2 cellular contexts compared by ENCODE assay signal in the genomic region with DNA sequence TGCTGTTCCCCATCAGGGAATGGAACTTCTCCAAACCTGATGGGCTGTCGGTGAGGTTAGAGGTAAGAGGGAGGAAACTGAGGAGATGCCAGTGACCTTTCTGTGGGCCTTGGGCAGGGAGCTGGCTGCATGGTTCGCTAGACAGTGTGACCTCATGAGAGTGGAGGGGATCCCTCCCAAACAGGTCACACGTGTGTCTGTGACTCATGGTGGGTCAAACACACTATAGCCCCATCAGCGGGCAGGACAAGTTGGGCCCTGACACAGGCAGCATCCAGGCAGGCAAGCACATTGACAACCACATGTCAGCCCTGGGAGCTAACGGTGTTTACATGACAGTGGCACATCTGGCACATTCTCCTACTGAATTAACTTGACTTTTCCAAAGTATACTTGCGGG.
A peak's percentile ranks its signal among the peaks of the same experiment; 100 is the strongest.
TF ChIP-seq lines count a peak whose summit lies in the region.

No MANE protein-coding gene starts in this region.

TF ChIP-seq in HepG2, 621 proteins besides CTCF, POLR2A, EP300 and RAD21:
- TF ChIP-seq ZNF253 (CRISPR knock-in tag; IDR thresholded peaks at IDR 0.05; ENCODE audit: borderline replicate concordance) (no peak), MNT (IDR thresholded peaks at IDR 0.05) (0 out of 2 replicates have a peak, but pooled peaks have one; percentile 11)
- TF ChIP-seq, protein P1, sequence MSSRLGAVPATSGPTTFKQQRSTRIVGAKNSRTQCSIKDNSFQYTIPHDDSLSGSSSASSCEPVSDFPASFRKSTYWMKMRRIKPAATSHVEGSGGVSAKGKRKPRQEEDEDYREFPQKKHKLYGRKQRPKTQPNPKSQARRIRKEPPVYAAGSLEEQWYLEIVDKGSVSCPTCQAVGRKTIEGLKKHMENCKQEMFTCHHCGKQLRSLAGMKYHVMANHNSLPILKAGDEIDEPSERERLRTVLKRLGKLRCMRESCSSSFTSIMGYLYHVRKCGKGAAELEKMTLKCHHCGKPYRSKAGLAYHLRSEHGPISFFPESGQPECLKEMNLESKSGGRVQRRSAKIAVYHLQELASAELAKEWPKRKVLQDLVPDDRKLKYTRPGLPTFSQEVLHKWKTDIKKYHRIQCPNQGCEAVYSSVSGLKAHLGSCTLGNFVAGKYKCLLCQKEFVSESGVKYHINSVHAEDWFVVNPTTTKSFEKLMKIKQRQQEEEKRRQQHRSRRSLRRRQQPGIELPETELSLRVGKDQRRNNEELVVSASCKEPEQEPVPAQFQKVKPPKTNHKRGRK (CRISPR knock-in tag; IDR thresholded peaks at IDR 0.05) = no peak
TF ChIP-seq in HepG2: peak in this region for 1.

TF ChIP-seq in H1, 55 proteins besides CTCF, POLR2A, EP300 and RAD21:
- no peak for TF ChIP-seq SIN3A (conservative IDR thresholded peaks at IDR 0.05 in 1 of 2, IDR thresholded peaks at IDR 0.05 in 1 of 2; ENCODE audit: low read depth in 1 of 2, low read length in 2 of 2)
- no peak for TF ChIP-seq SIX5 (IDR thresholded peaks at IDR 0.05; ENCODE audit: low read depth, low read length)
- TF ChIP-seq CHD2 (IDR thresholded peaks at IDR 0.05; ENCODE audit: low read length) = no peak
- TF ChIP-seq TEAD4 (IDR thresholded peaks at IDR 0.05; ENCODE audit: low read depth, low read length) = no peak
- TF ChIP-seq RNF2 (IDR thresholded peaks at IDR 0.05; ENCODE audit: borderline replicate concordance, low read depth, low read length, missing control alignments, poor library complexity, severe bottlenecking) = no peak
- TF ChIP-seq SRF (IDR thresholded peaks at IDR 0.05; ENCODE audit: low read depth, low read length) = no peak
- no peak for TF ChIP-seq RFX5 (IDR thresholded peaks at IDR 0.05; ENCODE audit: borderline replicate concordance, low read depth, low read length)
